In genomic region chr5:20463206-20463605, GRCh38 we compare ENCODE assay signal across 2 cellular contexts.
TF ChIP-seq lines count a peak whose summit lies in the region.

No MANE protein-coding gene starts in this region.

TF ChIP-seq in GM23338, 12 proteins besides CTCF, POLR2A, EP300 and RAD21 (continued from another document):
- TF ChIP-seq, protein P1, sequence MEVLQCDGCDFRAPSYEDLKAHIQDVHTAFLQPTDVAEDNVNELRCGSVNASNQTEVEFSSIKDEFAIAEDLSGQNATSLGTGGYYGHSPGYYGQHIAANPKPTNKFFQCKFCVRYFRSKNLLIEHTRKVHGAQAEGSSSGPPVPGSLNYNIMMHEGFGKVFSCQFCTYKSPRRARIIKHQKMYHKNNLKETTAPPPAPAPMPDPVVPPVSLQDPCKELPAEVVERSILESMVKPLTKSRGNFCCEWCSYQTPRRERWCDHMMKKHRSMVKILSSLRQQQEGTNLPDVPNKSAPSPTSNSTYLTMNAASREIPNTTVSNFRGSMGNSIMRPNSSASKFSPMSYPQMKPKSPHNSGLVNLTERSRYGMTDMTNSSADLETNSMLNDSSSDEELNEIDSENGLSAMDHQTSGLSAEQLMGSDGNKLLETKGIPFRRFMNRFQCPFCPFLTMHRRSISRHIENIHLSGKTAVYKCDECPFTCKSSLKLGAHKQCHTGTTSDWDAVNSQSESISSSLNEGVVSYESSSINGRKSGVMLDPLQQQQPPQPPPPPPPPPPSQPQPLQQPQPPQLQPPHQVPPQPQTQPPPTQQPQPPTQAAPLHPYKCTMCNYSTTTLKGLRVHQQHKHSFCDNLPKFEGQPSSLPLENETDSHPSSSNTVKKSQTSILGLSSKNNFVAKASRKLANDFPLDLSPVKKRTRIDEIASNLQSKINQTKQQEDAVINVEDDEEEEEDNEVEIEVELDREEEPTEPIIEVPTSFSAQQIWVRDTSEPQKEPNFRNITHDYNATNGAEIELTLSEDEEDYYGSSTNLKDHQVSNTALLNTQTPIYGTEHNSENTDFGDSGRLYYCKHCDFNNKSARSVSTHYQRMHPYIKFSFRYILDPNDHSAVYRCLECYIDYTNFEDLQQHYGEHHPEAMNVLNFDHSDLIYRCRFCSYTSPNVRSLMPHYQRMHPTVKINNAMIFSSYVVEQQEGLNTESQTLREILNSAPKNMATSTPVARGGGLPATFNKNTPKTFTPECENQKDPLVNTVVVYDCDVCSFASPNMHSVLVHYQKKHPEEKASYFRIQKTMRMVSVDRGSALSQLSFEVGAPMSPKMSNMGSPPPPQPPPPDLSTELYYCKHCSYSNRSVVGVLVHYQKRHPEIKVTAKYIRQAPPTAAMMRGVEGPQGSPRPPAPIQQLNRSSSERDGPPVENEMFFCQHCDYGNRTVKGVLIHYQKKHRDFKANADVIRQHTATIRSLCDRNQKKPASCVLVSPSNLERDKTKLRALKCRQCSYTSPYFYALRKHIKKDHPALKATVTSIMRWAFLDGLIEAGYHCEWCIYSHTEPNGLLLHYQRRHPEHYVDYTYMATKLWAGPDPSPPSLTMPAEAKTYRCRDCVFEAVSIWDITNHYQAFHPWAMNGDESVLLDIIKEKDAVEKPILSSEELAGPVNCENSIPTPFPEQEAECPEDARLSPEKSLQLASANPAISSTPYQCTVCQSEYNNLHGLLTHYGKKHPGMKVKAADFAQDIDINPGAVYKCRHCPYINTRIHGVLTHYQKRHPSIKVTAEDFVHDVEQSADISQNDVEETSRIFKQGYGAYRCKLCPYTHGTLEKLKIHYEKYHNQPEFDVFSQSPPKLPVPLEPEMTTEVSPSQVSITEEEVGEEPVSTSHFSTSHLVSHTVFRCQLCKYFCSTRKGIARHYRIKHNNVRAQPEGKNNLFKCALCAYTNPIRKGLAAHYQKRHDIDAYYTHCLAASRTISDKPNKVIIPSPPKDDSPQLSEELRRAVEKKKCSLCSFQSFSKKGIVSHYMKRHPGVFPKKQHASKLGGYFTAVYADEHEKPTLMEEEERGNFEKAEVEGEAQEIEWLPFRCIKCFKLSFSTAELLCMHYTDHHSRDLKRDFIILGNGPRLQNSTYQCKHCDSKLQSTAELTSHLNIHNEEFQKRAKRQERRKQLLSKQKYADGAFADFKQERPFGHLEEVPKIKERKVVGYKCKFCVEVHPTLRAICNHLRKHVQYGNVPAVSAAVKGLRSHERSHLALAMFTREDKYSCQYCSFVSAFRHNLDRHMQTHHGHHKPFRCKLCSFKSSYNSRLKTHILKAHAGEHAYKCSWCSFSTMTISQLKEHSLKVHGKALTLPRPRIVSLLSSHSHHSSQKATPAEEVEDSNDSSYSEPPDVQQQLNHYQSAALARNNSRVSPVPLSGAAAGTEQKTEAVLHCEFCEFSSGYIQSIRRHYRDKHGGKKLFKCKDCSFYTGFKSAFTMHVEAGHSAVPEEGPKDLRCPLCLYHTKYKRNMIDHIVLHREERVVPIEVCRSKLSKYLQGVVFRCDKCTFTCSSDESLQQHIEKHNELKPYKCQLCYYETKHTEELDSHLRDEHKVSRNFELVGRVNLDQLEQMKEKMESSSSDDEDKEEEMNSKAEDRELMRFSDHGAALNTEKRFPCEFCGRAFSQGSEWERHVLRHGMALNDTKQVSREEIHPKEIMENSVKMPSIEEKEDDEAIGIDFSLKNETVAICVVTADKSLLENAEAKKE (CRISPR knock-in tag; IDR thresholded peaks at IDR 0.05), result no peak
- TF ChIP-seq, protein P2, sequence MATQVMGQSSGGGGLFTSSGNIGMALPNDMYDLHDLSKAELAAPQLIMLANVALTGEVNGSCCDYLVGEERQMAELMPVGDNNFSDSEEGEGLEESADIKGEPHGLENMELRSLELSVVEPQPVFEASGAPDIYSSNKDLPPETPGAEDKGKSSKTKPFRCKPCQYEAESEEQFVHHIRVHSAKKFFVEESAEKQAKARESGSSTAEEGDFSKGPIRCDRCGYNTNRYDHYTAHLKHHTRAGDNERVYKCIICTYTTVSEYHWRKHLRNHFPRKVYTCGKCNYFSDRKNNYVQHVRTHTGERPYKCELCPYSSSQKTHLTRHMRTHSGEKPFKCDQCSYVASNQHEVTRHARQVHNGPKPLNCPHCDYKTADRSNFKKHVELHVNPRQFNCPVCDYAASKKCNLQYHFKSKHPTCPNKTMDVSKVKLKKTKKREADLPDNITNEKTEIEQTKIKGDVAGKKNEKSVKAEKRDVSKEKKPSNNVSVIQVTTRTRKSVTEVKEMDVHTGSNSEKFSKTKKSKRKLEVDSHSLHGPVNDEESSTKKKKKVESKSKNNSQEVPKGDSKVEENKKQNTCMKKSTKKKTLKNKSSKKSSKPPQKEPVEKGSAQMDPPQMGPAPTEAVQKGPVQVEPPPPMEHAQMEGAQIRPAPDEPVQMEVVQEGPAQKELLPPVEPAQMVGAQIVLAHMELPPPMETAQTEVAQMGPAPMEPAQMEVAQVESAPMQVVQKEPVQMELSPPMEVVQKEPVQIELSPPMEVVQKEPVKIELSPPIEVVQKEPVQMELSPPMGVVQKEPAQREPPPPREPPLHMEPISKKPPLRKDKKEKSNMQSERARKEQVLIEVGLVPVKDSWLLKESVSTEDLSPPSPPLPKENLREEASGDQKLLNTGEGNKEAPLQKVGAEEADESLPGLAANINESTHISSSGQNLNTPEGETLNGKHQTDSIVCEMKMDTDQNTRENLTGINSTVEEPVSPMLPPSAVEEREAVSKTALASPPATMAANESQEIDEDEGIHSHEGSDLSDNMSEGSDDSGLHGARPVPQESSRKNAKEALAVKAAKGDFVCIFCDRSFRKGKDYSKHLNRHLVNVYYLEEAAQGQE (IDR thresholded peaks at IDR 0.05; ENCODE audit: unreplicated experiment), result no peak
- no peak for TF ChIP-seq POLR2AphosphoS5 (IDR thresholded peaks at IDR 0.05; ENCODE audit: low read depth)
- TF ChIP-seq NANOG (IDR thresholded peaks at IDR 0.05; ENCODE audit: borderline replicate concordance), result no peak
- no peak for TF ChIP-seq ZNF114 (CRISPR knock-in tag; IDR thresholded peaks at IDR 0.05)
- TF ChIP-seq ZNF331 (CRISPR knock-in tag; IDR thresholded peaks at IDR 0.05; ENCODE audit: low read depth), result no peak

TF ChIP-seq in WTC11, 78 proteins besides CTCF, POLR2A, EP300 and RAD21 (continued from another document):
- TF ChIP-seq, protein P3, sequence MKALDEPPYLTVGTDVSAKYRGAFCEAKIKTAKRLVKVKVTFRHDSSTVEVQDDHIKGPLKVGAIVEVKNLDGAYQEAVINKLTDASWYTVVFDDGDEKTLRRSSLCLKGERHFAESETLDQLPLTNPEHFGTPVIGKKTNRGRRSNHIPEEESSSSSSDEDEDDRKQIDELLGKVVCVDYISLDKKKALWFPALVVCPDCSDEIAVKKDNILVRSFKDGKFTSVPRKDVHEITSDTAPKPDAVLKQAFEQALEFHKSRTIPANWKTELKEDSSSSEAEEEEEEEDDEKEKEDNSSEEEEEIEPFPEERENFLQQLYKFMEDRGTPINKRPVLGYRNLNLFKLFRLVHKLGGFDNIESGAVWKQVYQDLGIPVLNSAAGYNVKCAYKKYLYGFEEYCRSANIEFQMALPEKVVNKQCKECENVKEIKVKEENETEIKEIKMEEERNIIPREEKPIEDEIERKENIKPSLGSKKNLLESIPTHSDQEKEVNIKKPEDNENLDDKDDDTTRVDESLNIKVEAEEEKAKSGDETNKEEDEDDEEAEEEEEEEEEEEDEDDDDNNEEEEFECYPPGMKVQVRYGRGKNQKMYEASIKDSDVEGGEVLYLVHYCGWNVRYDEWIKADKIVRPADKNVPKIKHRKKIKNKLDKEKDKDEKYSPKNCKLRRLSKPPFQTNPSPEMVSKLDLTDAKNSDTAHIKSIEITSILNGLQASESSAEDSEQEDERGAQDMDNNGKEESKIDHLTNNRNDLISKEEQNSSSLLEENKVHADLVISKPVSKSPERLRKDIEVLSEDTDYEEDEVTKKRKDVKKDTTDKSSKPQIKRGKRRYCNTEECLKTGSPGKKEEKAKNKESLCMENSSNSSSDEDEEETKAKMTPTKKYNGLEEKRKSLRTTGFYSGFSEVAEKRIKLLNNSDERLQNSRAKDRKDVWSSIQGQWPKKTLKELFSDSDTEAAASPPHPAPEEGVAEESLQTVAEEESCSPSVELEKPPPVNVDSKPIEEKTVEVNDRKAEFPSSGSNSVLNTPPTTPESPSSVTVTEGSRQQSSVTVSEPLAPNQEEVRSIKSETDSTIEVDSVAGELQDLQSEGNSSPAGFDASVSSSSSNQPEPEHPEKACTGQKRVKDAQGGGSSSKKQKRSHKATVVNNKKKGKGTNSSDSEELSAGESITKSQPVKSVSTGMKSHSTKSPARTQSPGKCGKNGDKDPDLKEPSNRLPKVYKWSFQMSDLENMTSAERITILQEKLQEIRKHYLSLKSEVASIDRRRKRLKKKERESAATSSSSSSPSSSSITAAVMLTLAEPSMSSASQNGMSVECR (CRISPR knock-in tag; IDR thresholded peaks at IDR 0.05; ENCODE audit: borderline replicate concordance), result no peak
- TF ChIP-seq, protein P4, sequence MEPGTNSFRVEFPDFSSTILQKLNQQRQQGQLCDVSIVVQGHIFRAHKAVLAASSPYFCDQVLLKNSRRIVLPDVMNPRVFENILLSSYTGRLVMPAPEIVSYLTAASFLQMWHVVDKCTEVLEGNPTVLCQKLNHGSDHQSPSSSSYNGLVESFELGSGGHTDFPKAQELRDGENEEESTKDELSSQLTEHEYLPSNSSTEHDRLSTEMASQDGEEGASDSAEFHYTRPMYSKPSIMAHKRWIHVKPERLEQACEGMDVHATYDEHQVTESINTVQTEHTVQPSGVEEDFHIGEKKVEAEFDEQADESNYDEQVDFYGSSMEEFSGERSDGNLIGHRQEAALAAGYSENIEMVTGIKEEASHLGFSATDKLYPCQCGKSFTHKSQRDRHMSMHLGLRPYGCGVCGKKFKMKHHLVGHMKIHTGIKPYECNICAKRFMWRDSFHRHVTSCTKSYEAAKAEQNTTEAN (CRISPR knock-in tag; IDR thresholded peaks at IDR 0.05), result no peak
- TF ChIP-seq ZNF219 (CRISPR knock-in tag; IDR thresholded peaks at IDR 0.05; ENCODE audit: borderline replicate concordance), result no peak
- TF ChIP-seq SMAD3 (CRISPR knock-in tag; IDR thresholded peaks at IDR 0.05; ENCODE audit: borderline replicate concordance), result no peak
